Comparison of ENCODE assay signal across 14 cellular contexts in the genomic region with DNA sequence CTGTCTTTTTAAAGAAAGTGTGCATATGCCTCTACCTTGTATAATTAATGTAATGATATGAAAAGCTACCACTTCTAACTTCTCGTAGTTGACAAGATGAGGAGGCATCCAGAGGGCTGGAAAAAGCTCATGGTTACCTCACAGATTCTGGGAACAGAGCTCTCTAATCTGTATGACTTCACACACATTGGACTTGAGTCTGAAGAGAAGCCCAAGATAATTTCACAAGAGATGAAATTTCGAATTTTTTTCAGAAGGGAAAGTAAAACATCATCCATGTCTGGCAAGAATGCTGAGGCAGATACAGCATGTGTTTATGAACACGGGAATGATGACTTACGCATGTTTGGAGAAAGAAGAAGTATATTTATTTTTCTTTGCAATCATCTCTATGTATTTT.
DNase-seq lines count a peak whose midpoint lies in the region; ATAC-seq, FAIRE-seq and TF ChIP-seq lines count a peak whose summit lies in the region.
"Had no signal": no experiment of that assay in that cellular context is flagged by ENCODE, and none has a peak within 500 bp of the region (broad histone marks: within the 10 kb centered on the region; RNA-seq: fewer than 3 reads in every experiment).

No MANE protein-coding gene starts in this region.

- POLR2A ChIA-PET in activated CD4-positive, alpha-beta memory T cell treated with anti-CD3 and anti-CD28 coated beads, Interleukin-2, amount 10 ng/mL, durations not matched to agents 7 days and 5 days (lab: Charles Lee) = no interaction called here

- peak overlapping the region; percentile 98 for H3K27ac ChIP-seq in smooth muscle cell (ENCODE audit: low read depth)
- H3K27ac ChIP-seq: colonic mucosa had no signal

- H4K20me1 ChIP-seq in smooth muscle cell (ENCODE audit: low read depth) = no peaks in the 10 kb centered on the region

- peaks cover 44% of the 10 kb centered on the region for H3F3A ChIP-seq in smooth muscle cell (ENCODE audit: low read depth)

- no peaks in the 10 kb centered on the region for H3K4me1 Mint-ChIP-seq in activated CD4-positive, alpha-beta memory T cell treated with anti-CD3 and anti-CD28 coated beads, Interleukin-2, amount 10 ng/mL, durations not matched to agents 7 days and 5 days

- no peaks in the 10 kb centered on the region for H3K9me3 ChIP-seq in smooth muscle cell (replicated peaks; ENCODE audit: low read depth)
- H3K9me3 ChIP-seq: colonic mucosa had no signal

- FAIRE-seq in GM19239 (lab: Jason Lieb, UNC) = no peak
- FAIRE-seq: TTC549 had no signal

- H3K9ac ChIP-seq in smooth muscle cell (ENCODE audit: low read depth) = peak overlapping the region; percentile 90

- no peak overlapping the region for H3K4me3 Mint-ChIP-seq in activated CD4-positive, alpha-beta memory T cell treated with anti-CD3 and anti-CD28 coated beads, Interleukin-2, amount 10 ng/mL, durations not matched to agents 7 days and 5 days
- H3K4me3 Mint-ChIP-seq: activated naive CD4-positive, alpha-beta T cell treated with anti-CD3 and anti-CD28 coated beads for 36 hours; CD4-positive, alpha-beta T cell; stimulated activated naive CD8-positive, alpha-beta T cell treated with anti-CD3 and anti-CD28 coated beads, Interleukin-15, Interleukin-2, amounts not matched to agents 100 ng/mL and 50 ng/mL, for 24 hours had no signal

- H2AFZ ChIP-seq in smooth muscle cell (ENCODE audit: low read depth) = no peak overlapping the region

- peak; percentile 72 to 88 for DNase-seq in cardiac fibroblast (ENCODE audit: low read depth in 2 of 2)
- peak; percentile 95 for DNase-seq in iris pigment epithelial cell (ENCODE audit: low read depth)
- DNase-seq in smooth muscle cell (lab: John Stamatoyannopoulos, UW; ENCODE audit: unreplicated experiment) = no peak
- no peak for DNase-seq in activated CD4-positive, alpha-beta memory T cell treated with anti-CD3 and anti-CD28 coated beads, Interleukin-2, amount 10 ng/mL, durations not matched to agents 7 days and 5 days
- DNase-seq in NCI-H446 treated with DMSO at 0.1 percent for 48 hours (lab: John Stamatoyannopoulos, UW) = no peak
- DNase-seq in GM19239 (ENCODE audit: insufficient read length, low spot score) = no peak
- DNase-seq: activated naive CD4-positive, alpha-beta T cell treated with anti-CD3 and anti-CD28 coated beads for 36 hours; CD4-positive, alpha-beta T cell; colonic mucosa; NCI-H1048 had no signal

- peak overlapping the region; percentile 81 for H3K4me2 ChIP-seq in smooth muscle cell

- ATAC-seq in GM19035 (IDR thresholded peaks at IDR 0.05; ENCODE audit: unreplicated experiment) (peak; percentile 20), GM18861 (IDR thresholded peaks at IDR 0.05; ENCODE audit: unreplicated experiment) (no peak)

- CTCF ChIA-PET in activated CD4-positive, alpha-beta memory T cell treated with anti-CD3 and anti-CD28 coated beads, Interleukin-2, amount 10 ng/mL, durations not matched to agents 7 days and 5 days (lab: Charles Lee) = no interaction called here

- no peaks in the 10 kb centered on the region for H3K9me3 Mint-ChIP-seq in activated CD4-positive, alpha-beta memory T cell treated with anti-CD3 and anti-CD28 coated beads, Interleukin-2, amount 10 ng/mL, durations not matched to agents 7 days and 5 days
- H3K9me3 Mint-ChIP-seq: activated naive CD4-positive, alpha-beta T cell treated with anti-CD3 and anti-CD28 coated beads for 36 hours; CD4-positive, alpha-beta T cell; stimulated activated naive CD8-positive, alpha-beta T cell treated with anti-CD3 and anti-CD28 coated beads, Interleukin-15, Interleukin-2, amounts not matched to agents 100 ng/mL and 50 ng/mL, for 24 hours had no signal

- 18% methylated on average over 4 of the region's 4 CpGs for whole genome bisulfite sequencing in smooth muscle cell (ENCODE audit: low lambda C conversion rate)

- no peaks in the 10 kb centered on the region for H3K36me3 Mint-ChIP-seq in activated CD4-positive, alpha-beta memory T cell treated with anti-CD3 and anti-CD28 coated beads, Interleukin-2, amount 10 ng/mL, durations not matched to agents 7 days and 5 days (ENCODE audit: low read depth)

- peaks cover 54% of the 10 kb centered on the region for H3K4me1 ChIP-seq in smooth muscle cell (ENCODE audit: low read depth)
- H3K4me1 ChIP-seq: colonic mucosa had no signal

- H3K4me3 ChIP-seq in cardiac fibroblast (replicated peaks in 1 of 2; ENCODE audit: low read depth in 2 of 2, low read length in 2 of 2) (no peak overlapping the region), smooth muscle cell (peak overlapping the region; percentile 26)
- H3K4me3 ChIP-seq: colonic mucosa had no signal

- no peaks in the 10 kb centered on the region for H3K27me3 ChIP-seq in smooth muscle cell (ENCODE audit: low read depth)
- H3K27me3 ChIP-seq: colonic mucosa had no signal

- H3K79me2 ChIP-seq in smooth muscle cell (ENCODE audit: low read depth) = no peaks in the 10 kb centered on the region

- TF ChIP-seq CTCF in cardiac fibroblast (IDR thresholded peaks at IDR 0.05; ENCODE audit: low read depth, low read length) (no peak), smooth muscle cell (IDR thresholded peaks at IDR 0.05; ENCODE audit: borderline replicate concordance, insufficient read depth, poor library complexity, severe bottlenecking) (no peak)

- no peak overlapping the region for H3K27ac Mint-ChIP-seq in activated CD4-positive, alpha-beta memory T cell treated with anti-CD3 and anti-CD28 coated beads, Interleukin-2, amount 10 ng/mL, durations not matched to agents 7 days and 5 days
- H3K27ac Mint-ChIP-seq: activated naive CD4-positive, alpha-beta T cell treated with anti-CD3 and anti-CD28 coated beads for 36 hours; CD4-positive, alpha-beta T cell; stimulated activated naive CD8-positive, alpha-beta T cell treated with anti-CD3 and anti-CD28 coated beads, Interleukin-15, Interleukin-2, amounts not matched to agents 100 ng/mL and 50 ng/mL, for 24 hours had no signal

- H3K36me3 ChIP-seq in smooth muscle cell (ENCODE audit: low read depth) = no peaks in the 10 kb centered on the region
- H3K36me3 ChIP-seq: colonic mucosa had no signal

- H3K27me3 Mint-ChIP-seq in activated CD4-positive, alpha-beta memory T cell treated with anti-CD3 and anti-CD28 coated beads, Interleukin-2, amount 10 ng/mL, durations not matched to agents 7 days and 5 days = no peaks in the 10 kb centered on the region
- H3K27me3 Mint-ChIP-seq: CD4-positive, alpha-beta T cell; stimulated activated naive CD8-positive, alpha-beta T cell treated with anti-CD3 and anti-CD28 coated beads, Interleukin-15, Interleukin-2, amounts not matched to agents 100 ng/mL and 50 ng/mL, for 24 hours had no signal

Comparison
In these comparisons a context has a peak if more than half of its experiments do, and no peak if none do; other contexts are left out.
1. DNase-seq: peak in cardiac fibroblast (2 of 2) and iris pigment epithelial cell (single experiment); none in smooth muscle cell (single experiment), activated CD4-positive, alpha-beta memory T cell treated with anti-CD3 and anti-CD28 coated beads, Interleukin-2, amount 10 ng/mL, durations not matched to agents 7 days and 5 days (single experiment), NCI-H446 treated with DMSO at 0.1 percent for 48 hours (single experiment) and GM19239 (single experiment).